ENCODE assay signal across 10 cellular contexts in the genomic region with DNA sequence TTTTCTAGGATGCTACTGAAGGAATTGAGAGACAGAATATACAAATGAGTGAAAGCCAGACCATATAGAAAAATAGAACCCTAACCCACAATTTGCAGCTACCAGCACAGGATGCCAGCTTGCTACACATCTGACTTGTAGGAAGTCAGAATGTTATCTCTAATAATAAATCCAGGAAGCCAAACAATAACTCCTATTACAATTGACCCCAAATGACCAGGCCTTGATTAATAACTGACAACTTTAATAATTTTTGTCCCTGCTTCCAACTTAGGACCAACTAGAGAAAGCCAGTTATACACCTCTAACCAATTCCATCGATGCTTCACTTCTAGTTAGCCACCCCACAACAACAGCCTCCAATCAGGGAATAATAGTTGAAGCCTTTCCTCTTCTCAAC.
A peak's percentile ranks its signal among the peaks of the same experiment; 100 is the strongest.
DNase-seq lines count a peak whose midpoint lies in the region; ATAC-seq, FAIRE-seq and TF ChIP-seq lines count a peak whose summit lies in the region.
"Had no signal": no experiment of that assay in that cellular context is flagged by ENCODE, and none has a peak within 500 bp of the region (broad histone marks: within the 10 kb centered on the region; RNA-seq: fewer than 3 reads in every experiment).

No MANE protein-coding gene starts in this region.

- no peaks in the 10 kb centered on the region for H3K79me2 ChIP-seq in PC-3 (ENCODE audit: low read length)

- TF ChIP-seq CTCF in PC-3 (conservative IDR thresholded peaks at IDR 0.05; ENCODE audit: low read depth, low read length) (no peak), colonic mucosa (IDR thresholded peaks at IDR 0.05) (no peak)

- POLR2A ChIA-PET in PC-3 (lab: Charles Lee; ENCODE audit: unreplicated experiment): no interaction called here

- H3K27me3 ChIP-seq in PC-3 (ENCODE audit: low read length) (no peaks in the 10 kb centered on the region), colonic mucosa (no peaks in the 10 kb centered on the region)
- H3K27me3 ChIP-seq: esophagus muscularis mucosa had no signal

- H3K9me2 ChIP-seq in PC-3 (replicated peaks; ENCODE audit: low read length): 0 out of 2 replicates have a peak, but pooled peaks cover 3% of the 10 kb centered on the region

- H3K4me1 ChIP-seq in PC-3 (ENCODE audit: insufficient read depth, low read length): no peaks in the 10 kb centered on the region
- no peaks in the 10 kb centered on the region for H3K4me1 ChIP-seq in colonic mucosa

- H3K27ac ChIP-seq in PC-3 (ENCODE audit: low read length) (no peak overlapping the region), colonic mucosa (peak overlapping the region; percentile 35), skin epidermis (peak overlapping the region in 17 of 21 experiments; percentile 4 to 94 (median 66))

- peak; percentile 17 for FAIRE-seq in GM12892 (lab: Jason Lieb, UNC)
- FAIRE-seq: RCC 7860 had no signal

- H3F3A ChIP-seq in PC-3 (ENCODE audit: low read length, unreplicated experiment): no peaks in the 10 kb centered on the region

- H3K9ac ChIP-seq in PC-3 (ENCODE audit: low read length) (no peak overlapping the region), colonic mucosa (ENCODE audit: low read depth in 2 of 2, low read length in 2 of 2) (no peak overlapping the region)

- H3K4me3 ChIP-seq in PC-3 (ENCODE audit: low read length) (no peak overlapping the region), colonic mucosa (no peak overlapping the region), skin epidermis (no peak overlapping the region)

- no peak for ATAC-seq in PC-3

- intact Hi-C loops in PC-3 (cut with micrococcal nuclease) (no loop called here), colonic mucosa (cut with DNase I) (no loop called here)

- no TSS peak for BruUV-seq in PC-3 (replicated peaks; lab: Mats Ljungman, UMichigan)

- DNase-seq in GM12892 (ENCODE audit: insufficient read length) (no peak), PC-3 (no peak), colonic mucosa (no peak), GM19238 (ENCODE audit: insufficient read length, low spot score) (no peak), NCI-H1694 (lab: John Stamatoyannopoulos, UW) (no peak), retina (no peak)
- DNase-seq: DMS153 had no signal

- CTCF ChIA-PET in PC-3 (lab: Charles Lee): no interaction called here

- no peaks in the 10 kb centered on the region for H3K9me3 ChIP-seq in PC-3 (ENCODE audit: low read length)
- H3K9me3 ChIP-seq in colonic mucosa: no peaks in the 10 kb centered on the region
- H3K9me3 ChIP-seq: esophagus muscularis mucosa had no signal

- TF ChIP-seq POLR2A in GM12892 (IDR thresholded peaks at IDR 0.05; ENCODE audit: low read depth, low read length): no peak

- H2AFZ ChIP-seq in PC-3 (ENCODE audit: low read length): peak overlapping the region; percentile 49; the same call in 1 of the 2 replicates

- no peaks in the 10 kb centered on the region for H3K36me3 ChIP-seq in PC-3 (ENCODE audit: low read depth, low read length)
- no peaks in the 10 kb centered on the region for H3K36me3 ChIP-seq in colonic mucosa
- H3K36me3 ChIP-seq: esophagus muscularis mucosa had no signal

- H4K20me1 ChIP-seq in PC-3 (ENCODE audit: low read length): no peaks in the 10 kb centered on the region

- H3K4me2 ChIP-seq in PC-3 (ENCODE audit: low read length): no peak overlapping the region
